ENCODE assay signal across 1 cellular context in genomic region chr3:25648925-25649828, GRCh38.
TF ChIP-seq lines count a peak whose summit lies in the region.

No MANE protein-coding gene starts in this region.

TF ChIP-seq in GM12878, 131 proteins besides CTCF, POLR2A, EP300 and RAD21:
- TF ChIP-seq SMC3 (IDR thresholded peaks at IDR 0.05; ENCODE audit: borderline replicate concordance, low read length) (no peak), HDGF (IDR thresholded peaks at IDR 0.05) (no peak), WRNIP1 (IDR thresholded peaks at IDR 0.05; ENCODE audit: borderline replicate concordance, low read depth, low read length) (no peak), IKZF2 (IDR thresholded peaks at IDR 0.05) (no peak), ZNF384 (IDR thresholded peaks at IDR 0.05; ENCODE audit: borderline replicate concordance, low read depth, low read length) (peak; percentile 69), CBX5 (IDR thresholded peaks at IDR 0.05; ENCODE audit: low read depth) (peak; percentile 66; the same call in 1 of the 2 replicates), E2F8 (IDR thresholded peaks at IDR 0.05; ENCODE audit: low read depth, partially characterized antibody) (no peak), NBN (IDR thresholded peaks at IDR 0.05) (0 out of 2 replicates have a peak, but pooled peaks have one; percentile 8), LARP7 (IDR thresholded peaks at IDR 0.05) (no peak)
- TF ChIP-seq, protein P1, sequence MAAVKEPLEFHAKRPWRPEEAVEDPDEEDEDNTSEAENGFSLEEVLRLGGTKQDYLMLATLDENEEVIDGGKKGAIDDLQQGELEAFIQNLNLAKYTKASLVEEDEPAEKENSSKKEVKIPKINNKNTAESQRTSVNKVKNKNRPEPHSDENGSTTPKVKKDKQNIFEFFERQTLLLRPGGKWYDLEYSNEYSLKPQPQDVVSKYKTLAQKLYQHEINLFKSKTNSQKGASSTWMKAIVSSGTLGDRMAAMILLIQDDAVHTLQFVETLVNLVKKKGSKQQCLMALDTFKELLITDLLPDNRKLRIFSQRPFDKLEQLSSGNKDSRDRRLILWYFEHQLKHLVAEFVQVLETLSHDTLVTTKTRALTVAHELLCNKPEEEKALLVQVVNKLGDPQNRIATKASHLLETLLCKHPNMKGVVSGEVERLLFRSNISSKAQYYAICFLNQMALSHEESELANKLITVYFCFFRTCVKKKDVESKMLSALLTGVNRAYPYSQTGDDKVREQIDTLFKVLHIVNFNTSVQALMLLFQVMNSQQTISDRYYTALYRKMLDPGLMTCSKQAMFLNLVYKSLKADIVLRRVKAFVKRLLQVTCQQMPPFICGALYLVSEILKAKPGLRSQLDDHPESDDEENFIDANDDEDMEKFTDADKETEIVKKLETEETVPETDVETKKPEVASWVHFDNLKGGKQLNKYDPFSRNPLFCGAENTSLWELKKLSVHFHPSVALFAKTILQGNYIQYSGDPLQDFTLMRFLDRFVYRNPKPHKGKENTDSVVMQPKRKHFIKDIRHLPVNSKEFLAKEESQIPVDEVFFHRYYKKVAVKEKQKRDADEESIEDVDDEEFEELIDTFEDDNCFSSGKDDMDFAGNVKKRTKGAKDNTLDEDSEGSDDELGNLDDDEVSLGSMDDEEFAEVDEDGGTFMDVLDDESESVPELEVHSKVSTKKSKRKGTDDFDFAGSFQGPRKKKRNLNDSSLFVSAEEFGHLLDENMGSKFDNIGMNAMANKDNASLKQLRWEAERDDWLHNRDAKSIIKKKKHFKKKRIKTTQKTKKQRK (IDR thresholded peaks at IDR 0.05; ENCODE audit: low read depth, low read length): no peak
- TF ChIP-seq, protein P2, sequence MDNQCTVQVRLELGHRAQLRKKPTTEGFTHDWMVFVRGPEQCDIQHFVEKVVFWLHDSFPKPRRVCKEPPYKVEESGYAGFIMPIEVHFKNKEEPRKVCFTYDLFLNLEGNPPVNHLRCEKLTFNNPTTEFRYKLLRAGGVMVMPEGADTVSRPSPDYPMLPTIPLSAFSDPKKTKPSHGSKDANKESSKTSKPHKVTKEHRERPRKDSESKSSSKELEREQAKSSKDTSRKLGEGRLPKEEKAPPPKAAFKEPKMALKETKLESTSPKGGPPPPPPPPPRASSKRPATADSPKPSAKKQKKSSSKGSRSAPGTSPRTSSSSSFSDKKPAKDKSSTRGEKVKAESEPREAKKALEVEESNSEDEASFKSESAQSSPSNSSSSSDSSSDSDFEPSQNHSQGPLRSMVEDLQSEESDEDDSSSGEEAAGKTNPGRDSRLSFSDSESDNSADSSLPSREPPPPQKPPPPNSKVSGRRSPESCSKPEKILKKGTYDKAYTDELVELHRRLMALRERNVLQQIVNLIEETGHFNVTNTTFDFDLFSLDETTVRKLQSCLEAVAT (IDR thresholded peaks at IDR 0.05): no peak
TF ChIP-seq in GM12878: peak in this region for 3.
